ENCODE assay signal across 16 cellular contexts in the genomic region with DNA sequence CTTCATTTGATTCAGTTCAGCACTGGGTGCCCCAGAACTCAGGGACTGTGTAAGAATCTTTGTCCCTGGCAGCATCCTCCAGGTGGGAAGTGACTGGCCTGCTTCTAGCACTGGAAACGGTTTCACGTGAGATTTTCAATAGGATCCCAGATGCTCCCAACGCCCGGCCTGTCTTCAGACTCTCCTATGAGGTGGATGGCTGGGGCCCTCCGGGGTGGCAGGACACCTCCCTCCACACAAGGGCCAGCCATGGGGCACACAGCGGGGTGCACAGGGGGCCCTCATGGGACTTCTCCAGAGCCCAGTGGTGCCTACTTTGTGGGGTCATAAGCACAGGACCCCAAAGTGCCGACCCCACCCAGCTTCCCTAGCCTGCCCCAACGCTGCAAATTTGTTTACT.
A peak's percentile ranks its signal among the peaks of the same experiment; 100 is the strongest.
DNase-seq lines count a peak whose midpoint lies in the region; ATAC-seq and TF ChIP-seq lines count a peak whose summit lies in the region.
"Had no signal": no experiment of that assay in that cellular context is flagged by ENCODE, and none has a peak within 500 bp of the region (broad histone marks: within the 10 kb centered on the region; RNA-seq: fewer than 3 reads in every experiment).

No MANE protein-coding gene starts in this region.

- no peak for DNase-seq in left ventricle myocardium superior
- no peak for DNase-seq in right atrium auricular region (ENCODE audit: low spot score)
- no peak for DNase-seq in sciatic nerve (ENCODE audit: low spot score)
- DNase-seq in testis: no peak
- no peak for DNase-seq in dedifferentiated amniotic fluid mesenchymal stem cell (ENCODE audit: extremely low spot score)
- DNase-seq in AG08396 (ENCODE audit: low spot score): no peak
- DNase-seq: ACHN; AML-193; Caco-2; CD4-positive, alpha-beta T cell; DMS79; GDM1; HCEC 1CT had no signal

- ATAC-seq in left ventricle myocardium superior: peak; percentile 8
- peak; percentile 29 for ATAC-seq in sciatic nerve
- no peak for ATAC-seq in esophagus mucosa
- ATAC-seq: GM23338 had no signal

- intact Hi-C loops in left ventricle myocardium superior (cut with micrococcal nuclease): no loop called here
- intact Hi-C loops in sciatic nerve (cut with DNase I): no loop called here
- intact Hi-C loops in testis (cut with DNase I; ENCODE audit: low total_unique reads): no loop called here

- no peak overlapping the region for H3K4me3 ChIP-seq in right atrium auricular region
- H3K4me3 ChIP-seq in testis: no peak overlapping the region
- H3K4me3 ChIP-seq: GM23338 had no signal

- 0 to 53% methylated on average over 1 to 8 of the region's 8 CpGs for WGBS in testis, 2 donors

- TF ChIP-seq POLR2A in testis (IDR thresholded peaks at IDR 0.05): no peak

- no peaks in the 10 kb centered on the region for H3K27me3 ChIP-seq in right atrium auricular region
- no peaks in the 10 kb centered on the region for H3K27me3 ChIP-seq in testis

- peak overlapping the region in 1 of 2 donors; percentile 29 for H3K27ac ChIP-seq in right atrium auricular region
- H3K27ac ChIP-seq in testis: peak overlapping the region; percentile 67 to 74
- H3K27ac ChIP-seq: C4-2B had no signal

- H3K9me3 ChIP-seq in right atrium auricular region: no peaks in the 10 kb centered on the region
- no peaks in the 10 kb centered on the region for H3K9me3 ChIP-seq in testis
- H3K9me3 ChIP-seq: Caco-2 had no signal

- H3K4me1 ChIP-seq in right atrium auricular region (peaks cover 0 to 5% of the 10 kb centered on the region in 2 donors), testis (peaks cover 19% of the 10 kb centered on the region)
- H3K4me1 ChIP-seq: Caco-2 had no signal

- H3K36me3 ChIP-seq in right atrium auricular region (no peaks in the 10 kb centered on the region), testis (ENCODE audit: low read depth, missing control alignments) (no peaks in the 10 kb centered on the region)

- TF ChIP-seq CTCF in right atrium auricular region (IDR thresholded peaks at IDR 0.05): no peak
- TF ChIP-seq CTCF in testis (IDR thresholded peaks at IDR 0.05): no peak
